25 cellular contexts compared by ENCODE assay signal in genomic region chr3:172640751-172641150, GRCh38.
"Had no signal": no experiment of that assay in that cellular context is flagged by ENCODE, and none has a peak within 500 bp of the region (broad histone marks: within the 10 kb centered on the region; RNA-seq: fewer than 3 reads in every experiment).

No MANE protein-coding gene starts in this region.

- FAIRE-seq: HTR-8/SVneo, K562 had no signal

- H3K27ac ChIP-seq: HL-60, KMS-11, Peyer's patch had no signal

- H3K9me3 ChIP-seq: Peyer's patch, SK-N-SH had no signal

- H3K4me1 ChIP-seq: Peyer's patch had no signal

- DNase-seq: Kasumi-1, MM.1S, NCI-H1092 treated with DMSO at 0.1 percent for 48 hours, NCI-H1436, NCI-H187, NCI-H2029, NCI-H2081 treated with DMSO at 0.1 percent for 48 hours, NCI-H2171, NCI-H226, NCI-H446, NCI-H510A, NCI-H524 treated with DMSO at 0.1 percent for 48 hours, NCI-H69, NCI-H774, PC-3, Peyer's patch, Right ventricle myocardium superior, SIG-M5, SK-N-SH, SW 1271, T-cell had no signal

- ATAC-seq: K562, PC-3, T-cell had no signal

- H3K4me3 ChIP-seq: K562, Peyer's patch had no signal

- H3K27me3 ChIP-seq: Peyer's patch had no signal
